13 cellular contexts compared by ENCODE assay signal in the genomic region with DNA sequence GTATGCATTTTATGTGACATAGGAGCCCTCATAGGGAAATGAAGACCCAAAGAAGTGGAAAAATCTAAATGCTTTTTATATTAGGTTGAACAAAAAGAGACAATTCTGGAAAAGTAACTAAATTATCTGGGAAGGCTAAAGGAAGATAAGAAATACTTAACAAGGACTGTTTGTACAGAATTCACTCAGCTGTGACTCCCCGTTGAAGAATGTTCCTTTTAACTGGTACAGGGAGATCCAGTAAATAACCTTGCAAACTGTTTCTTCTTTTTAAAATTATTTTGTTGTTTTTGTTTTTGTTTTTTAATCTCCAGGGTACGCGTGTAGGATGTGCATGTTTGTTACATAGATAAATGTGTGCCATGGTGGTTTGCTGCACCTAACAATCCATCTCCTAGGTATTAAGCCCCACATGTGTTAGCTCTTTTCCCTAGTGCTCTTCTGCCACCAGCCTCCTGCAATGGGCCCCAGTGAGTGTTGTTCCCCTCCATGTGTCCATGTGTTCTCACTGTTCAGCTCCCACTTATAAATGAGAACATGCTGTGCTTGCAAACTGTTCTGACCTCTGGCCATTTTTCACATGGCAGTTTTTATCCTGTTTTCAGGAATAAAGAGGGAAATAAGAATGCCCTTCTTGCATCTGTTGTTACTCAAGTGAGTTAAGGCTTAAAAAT.
"Had no signal": no experiment of that assay in that cellular context is flagged by ENCODE, and none has a peak within 500 bp of the region (broad histone marks: within the 10 kb centered on the region; RNA-seq: fewer than 3 reads in every experiment).

No MANE protein-coding gene starts in this region.

- H3K4me2 ChIP-seq: smooth muscle cell had no signal

- H3K4me3 ChIP-seq: lower lobe of right lung, SJCRH30, smooth muscle cell, suprapubic skin, upper lobe of left lung had no signal

- ATAC-seq: lower lobe of right lung; natural killer cell treated with Interleukin-12 subunit alpha and Interleukin-12 subunit beta and Interleukin-15 and Interleukin-18, amount 100 ng/mL, for 72 hours; stimulated activated naive CD8-positive, alpha-beta T cell treated with anti-CD3 and anti-CD28 coated beads, Interleukin-15, amount 100 ng/mL, for 72 hours had no signal

- H3K27me3 ChIP-seq: SJCRH30, suprapubic skin, upper lobe of left lung had no signal

- H3K27ac ChIP-seq: lower lobe of right lung, SJCRH30, suprapubic skin, upper lobe of left lung, WERI-Rb-1 had no signal

- H3K36me3 ChIP-seq: lower lobe of right lung, SJCRH30, suprapubic skin, upper lobe of left lung, WERI-Rb-1 had no signal

- DNase-seq: activated CD4-positive, alpha-beta T cell treated with anti-CD3 and anti-CD28 coated beads, Interleukin-2, amount 50 U/mL, for 4 hours; amygdala; cortex of kidney; islet precursor cell; lower lobe of right lung; SJCRH30; stimulated activated CD4-positive, alpha-beta T cell treated with anti-CD3 and anti-CD28 coated beads, Interleukin-4, amount 100 ng/mL, for 1 hour; stimulated activated naive CD8-positive, alpha-beta T cell treated with anti-CD3 and anti-CD28 coated beads, Interleukin-15, amount 100 ng/mL, for 72 hours; upper lobe of left lung; WERI-Rb-1 had no signal

- H3K9me3 ChIP-seq: lower lobe of right lung, SJCRH30, suprapubic skin, upper lobe of left lung had no signal

- H3K4me1 ChIP-seq: lower lobe of right lung, SJCRH30, suprapubic skin, upper lobe of left lung had no signal
